ENCODE assay signal across 10 cellular contexts in the genomic region with DNA sequence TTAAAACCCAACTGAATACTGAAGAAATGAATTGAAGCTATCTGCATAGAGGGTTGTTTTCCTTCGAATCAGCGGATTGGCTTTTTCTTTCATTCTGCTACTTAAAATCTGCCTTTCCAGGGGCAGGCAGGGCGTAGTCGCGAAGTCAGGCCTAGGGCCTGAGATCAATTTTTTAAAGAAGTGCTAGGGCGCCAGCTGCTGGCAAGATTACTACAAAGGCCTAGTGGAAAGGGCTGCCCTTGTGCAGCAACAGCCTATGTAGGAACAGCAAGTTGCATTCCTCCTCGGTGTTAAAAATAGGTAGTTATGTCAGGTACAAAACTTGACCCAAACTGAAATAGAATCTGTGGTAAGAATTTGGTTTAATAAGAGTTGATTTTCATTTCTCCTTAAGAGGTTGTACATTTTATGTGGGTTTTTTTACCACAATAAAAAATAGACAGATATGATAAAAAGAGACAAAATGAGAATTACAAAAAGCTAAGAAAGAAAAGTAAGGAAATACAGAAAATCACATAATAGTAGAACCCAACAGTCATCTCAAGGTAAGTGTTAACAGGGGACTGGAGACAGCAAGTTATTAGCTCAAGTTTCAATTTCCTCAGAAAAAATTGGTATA. TPM values are rescaled to one million over a fixed set of nuclear protein-coding genes. Genes with fewer than 3 reads are reported as not detected.
A peak's percentile ranks its signal among the peaks of the same experiment; 100 is the strongest.
DNase-seq lines count a peak whose midpoint lies in the region; ATAC-seq and TF ChIP-seq lines count a peak whose summit lies in the region.
"Had no signal": no experiment of that assay in that cellular context is flagged by ENCODE, and none has a peak within 500 bp of the region (broad histone marks: within the 10 kb centered on the region; RNA-seq: fewer than 3 reads in every experiment).

No MANE protein-coding gene starts in this region.

- POLR2A ChIA-PET in CD8-positive, alpha-beta memory T cell (lab: Charles Lee) = no interaction called here

- H3K27me3 Mint-ChIP-seq in memory B cell = no peaks in the 10 kb centered on the region
- peaks cover 0 to 4% of the 10 kb centered on the region in 2 donors for H3K27me3 Mint-ChIP-seq in CD8-positive, alpha-beta memory T cell
- H3K27me3 Mint-ChIP-seq: IgD-negative memory B cell had no signal

- no peaks in the 10 kb centered on the region for H3K4me1 ChIP-seq in CD8-positive, alpha-beta memory T cell (ENCODE audit: insufficient read depth, low read length)
- H3K4me1 ChIP-seq: upper lobe of left lung had no signal

- DNase-seq in NCI-H524 (lab: John Stamatoyannopoulos, UW) (peak; percentile 12 to 82), astrocyte of the hippocampus (ENCODE audit: low read depth, low spot score) (peak; percentile 34), memory B cell (ENCODE audit: low spot score in 2 of 2) (no peak)
- DNase-seq in CD8-positive, alpha-beta memory T cell = no peak
- DNase-seq: upper lobe of left lung had no signal

- no peaks in the 10 kb centered on the region for H3K36me3 Mint-ChIP-seq in memory B cell
- no peaks in the 10 kb centered on the region for H3K36me3 Mint-ChIP-seq in CD8-positive, alpha-beta memory T cell
- H3K36me3 Mint-ChIP-seq: IgD-negative memory B cell had no signal

- TF ChIP-seq CTCF in C4-2B (conservative IDR thresholded peaks at IDR 0.05) = peak; percentile 100

- H3K27ac Mint-ChIP-seq in memory B cell = no peak overlapping the region
- peak overlapping the region in 1 of 8 donors; percentile 3 for H3K27ac Mint-ChIP-seq in CD8-positive, alpha-beta memory T cell
- H3K27ac Mint-ChIP-seq: IgD-negative memory B cell had no signal

- H3K4me3 Mint-ChIP-seq in memory B cell = no peak overlapping the region
- H3K4me3 Mint-ChIP-seq in CD8-positive, alpha-beta memory T cell = no peak overlapping the region
- H3K4me3 Mint-ChIP-seq: IgD-negative memory B cell had no signal

- CTCF ChIA-PET in CD8-positive, alpha-beta memory T cell (lab: Charles Lee) = interaction anchor here (1.1 to 1.4 kb wide), 2 partner anchors 10 to 626 kb away, joined by 4 read pairs; a partner anchor contains a TSS

- no peaks in the 10 kb centered on the region for H3K27me3 ChIP-seq in CD8-positive, alpha-beta memory T cell (ENCODE audit: insufficient read depth, low read length, poor library complexity, severe bottlenecking)
- H3K27me3 ChIP-seq: upper lobe of left lung had no signal

- ATAC-seq in GM19372 (IDR thresholded peaks at IDR 0.05; ENCODE audit: low read depth, unreplicated experiment) (peak; percentile 59), memory B cell (ENCODE audit: low read depth) (peak; percentile 84), GM21381 (IDR thresholded peaks at IDR 0.05; ENCODE audit: unreplicated experiment) (no peak), HG02938 (IDR thresholded peaks at IDR 0.05; ENCODE audit: unreplicated experiment) (no peak)

- no peaks in the 10 kb centered on the region for H3K36me3 ChIP-seq in CD8-positive, alpha-beta memory T cell (ENCODE audit: insufficient read depth, low read length)
- H3K36me3 ChIP-seq: upper lobe of left lung had no signal

- H3K4me1 Mint-ChIP-seq in memory B cell = peaks cover 11% of the 10 kb centered on the region
- H3K4me1 Mint-ChIP-seq in CD8-positive, alpha-beta memory T cell = no peaks in the 10 kb centered on the region

- no peaks in the 10 kb centered on the region for H3K9me3 ChIP-seq in CD8-positive, alpha-beta memory T cell (ENCODE audit: low read length)
- H3K9me3 ChIP-seq: upper lobe of left lung had no signal

- H3K27ac ChIP-seq in C4-2B = no peak overlapping the region
- H3K27ac ChIP-seq in CD8-positive, alpha-beta memory T cell (ENCODE audit: low read depth, low read length) = no peak overlapping the region
- H3K27ac ChIP-seq: upper lobe of left lung had no signal

- H3K9me3 Mint-ChIP-seq in memory B cell = no peaks in the 10 kb centered on the region
- H3K9me3 Mint-ChIP-seq in CD8-positive, alpha-beta memory T cell = no peaks in the 10 kb centered on the region
- H3K9me3 Mint-ChIP-seq: IgD-negative memory B cell had no signal

- H3K4me3 ChIP-seq in CD8-positive, alpha-beta memory T cell (ENCODE audit: low read length) = no peak overlapping the region
- H3K4me3 ChIP-seq: upper lobe of left lung had no signal

RNA-seq across cellular contexts. Expression of a gene that starts 9.5 kb away (rescaled TPM):
- not detected for total RNA-seq in CD8-positive, alpha-beta memory T cell
- polyA plus RNA-seq in CD8-positive, alpha-beta memory T cell = not detected
- polyA plus RNA-seq: IgD-negative memory B cell had no signal

RNA-seq across cellular contexts. Expression of a gene that starts 28.9 kb away (rescaled TPM):
- not detected for total RNA-seq in CD8-positive, alpha-beta memory T cell
- polyA plus RNA-seq in CD8-positive, alpha-beta memory T cell = not detected
- polyA plus RNA-seq: IgD-negative memory B cell had no signal

Comparison
In these comparisons a context has a peak if more than half of its experiments do, and no peak if none do; other contexts are left out.
1. ATAC-seq: peak in GM19372 (single experiment) and memory B cell (single experiment); none in GM21381 (single experiment) and HG02938 (single experiment).
2. DNase-seq: peak in NCI-H524 (2 of 2) and astrocyte of the hippocampus (single experiment); none in memory B cell (0 of 2) and CD8-positive, alpha-beta memory T cell (0 of 5).